31 cellular contexts compared by ENCODE assay signal in the genomic region with DNA sequence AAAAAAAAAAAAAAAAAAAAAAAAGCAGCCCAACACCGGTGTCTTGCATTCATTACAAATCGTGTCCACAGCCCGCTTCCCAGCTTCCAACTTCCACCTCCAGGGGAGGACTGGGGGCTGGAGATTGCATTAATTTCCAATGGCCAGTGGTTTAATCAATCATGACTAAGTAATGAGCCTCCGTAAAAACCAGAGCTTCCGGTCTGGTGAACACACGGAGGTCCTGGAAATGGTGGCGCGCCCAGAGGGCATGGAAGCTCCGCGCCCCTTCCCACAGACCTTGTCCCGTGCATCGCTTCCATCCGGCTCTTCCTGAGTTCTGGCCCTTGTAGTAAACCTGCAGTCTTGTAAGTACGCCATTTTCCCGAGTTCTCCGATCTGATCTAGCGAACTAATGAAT.
"Had no signal": no experiment of that assay in that cellular context is flagged by ENCODE, and none has a peak within 500 bp of the region (broad histone marks: within the 10 kb centered on the region; RNA-seq: fewer than 3 reads in every experiment).

No MANE protein-coding gene starts in this region.

- H3K9me3 ChIP-seq: left lung, lower lobe of right lung, pancreas, stomach, testis, thyroid gland, transverse colon, upper lobe of right lung had no signal

- H3K4me3 ChIP-seq: left lung, lower lobe of right lung, neural progenitor cell, pancreas, skin epidermis, stomach, thyroid gland, transverse colon, upper lobe of right lung had no signal

- DNase-seq: hypothalamus; immature natural killer cell; kidney; left colon; left lung; lower lobe of right lung; mammary epithelial cell; mesendoderm; naive B cell; natural killer cell; nephron progenitor cell; pancreas; posterior cingulate gyrus; right cardiac atrium; stimulated activated CD4-positive, alpha-beta T cell treated with anti-CD3 and anti-CD28 coated beads, Interleukin-12 subunit alpha, Interleukin-12 subunit beta, amount 100 ng/mL, for 4 hours; stimulated activated CD4-positive, alpha-beta T cell treated with anti-CD3 and anti-CD28 coated beads, Interleukin-15, amount 100 ng/mL, for 24 hours; stimulated activated CD4-positive, alpha-beta T cell treated with anti-CD3 and anti-CD28 coated beads, Interleukin-2, amount 100 ng/mL, for 24 hours; stimulated activated CD4-positive, alpha-beta T cell treated with anti-CD3 and anti-CD28 coated beads, Interleukin-4, amount 100 ng/mL, for 1 hour; stimulated activated naive B cell treated with anti-CD40 and anti-IgM and Interleukin-4, amounts not matched to agents 10 μg/mL and 1 μg/mL and 100 μg/mL, for 72 hours; stimulated activated naive CD8-positive, alpha-beta T cell treated with anti-CD3 and anti-CD28 coated beads, Interleukin-15, Interleukin-2, amounts not matched to agents 100 U/mL and 50 U/mL, for 24 hours; stomach; testis; thyroid gland; transverse colon; upper lobe of right lung had no signal

- H3K36me3 ChIP-seq: left lung, lower lobe of right lung, neural progenitor cell, pancreas, stomach, thyroid gland, transverse colon, upper lobe of right lung had no signal

- H3K27ac Mint-ChIP-seq: immature natural killer cell; mesothelial cell of epicardium; natural killer cell; nephron progenitor cell; neural progenitor cell; stimulated activated naive B cell treated with anti-CD40 and anti-IgM and Interleukin-4, amounts not matched to agents 10 μg/mL and 1 μg/mL and 100 μg/mL, for 72 hours had no signal

- H3K27ac ChIP-seq: left lung, lower lobe of right lung, neural progenitor cell, pancreas, stomach, testis, thyroid gland, transverse colon, upper lobe of right lung had no signal

- ATAC-seq: left colon; left lung; lower lobe of right lung; natural killer cell; pancreas; right cardiac atrium; sciatic nerve; stimulated activated naive B cell treated with anti-CD40 and anti-IgM and Interleukin-4, amounts not matched to agents 10 μg/mL and 1 μg/mL and 100 μg/mL, for 72 hours; stimulated activated naive CD8-positive, alpha-beta T cell treated with anti-CD3 and anti-CD28 coated beads, Interleukin-15, Interleukin-2, amounts not matched to agents 100 U/mL and 50 U/mL, for 24 hours; upper lobe of right lung had no signal

- H3K9ac ChIP-seq: neural progenitor cell had no signal

- H3K4me3 Mint-ChIP-seq: immature natural killer cell; mesothelial cell of epicardium; naive B cell; natural killer cell; nephron progenitor cell; neural progenitor cell; stimulated activated naive B cell treated with anti-CD40 and anti-IgM and Interleukin-4, amounts not matched to agents 10 μg/mL and 1 μg/mL and 100 μg/mL, for 72 hours had no signal

- H3K9me3 Mint-ChIP-seq: mesothelial cell of epicardium, natural killer cell, nephron progenitor cell, neural progenitor cell had no signal

- H2AFZ ChIP-seq: neural progenitor cell had no signal

- FAIRE-seq: islet of Langerhans, kidney, pancreas, urothelium cell line had no signal

- H3K36me3 Mint-ChIP-seq: immature natural killer cell; mesothelial cell of epicardium; naive B cell; natural killer cell; neural progenitor cell; stimulated activated naive B cell treated with anti-CD40 and anti-IgM and Interleukin-4, amounts not matched to agents 10 μg/mL and 1 μg/mL and 100 μg/mL, for 72 hours had no signal

- H3K4me1 Mint-ChIP-seq: immature natural killer cell; natural killer cell; nephron progenitor cell; neural progenitor cell; stimulated activated naive B cell treated with anti-CD40 and anti-IgM and Interleukin-4, amounts not matched to agents 10 μg/mL and 1 μg/mL and 100 μg/mL, for 72 hours had no signal

- H3K4me1 ChIP-seq: left lung, lower lobe of right lung, neural progenitor cell, pancreas, stomach, thyroid gland, transverse colon, upper lobe of right lung had no signal

- H3K27me3 ChIP-seq: neural progenitor cell, pancreas, testis, thyroid gland, transverse colon, upper lobe of right lung had no signal

- H3K4me2 ChIP-seq: neural progenitor cell had no signal
